In genomic region chr17:3768786-3769185, GRCh38 we compare ENCODE assay signal across 16 cellular contexts. TPM values are rescaled to one million over a fixed set of nuclear protein-coding genes. Genes with fewer than 3 reads are reported as not detected.
DNase-seq lines count a peak whose midpoint lies in the region; ATAC-seq, FAIRE-seq and TF ChIP-seq lines count a peak whose summit lies in the region.
"Had no signal": no experiment of that assay in that cellular context is flagged by ENCODE, and none has a peak within 500 bp of the region (broad histone marks: within the 10 kb centered on the region; RNA-seq: fewer than 3 reads in every experiment).

No MANE protein-coding gene starts in this region.

- H3K9me2 ChIP-seq in GM23338 (ENCODE audit: insufficient read depth) = no peaks in the 10 kb centered on the region

- no peaks in the 10 kb centered on the region for H3F3A ChIP-seq in GM23338 (replicated peaks; ENCODE audit: low read depth)

- TF ChIP-seq CTCF in GM23338 (conservative IDR thresholded peaks at IDR 0.05; ENCODE audit: low read depth in 2 of 2) (no peak), kidney (IDR thresholded peaks at IDR 0.05; ENCODE audit: borderline replicate concordance, extremely low read depth, insufficient read depth) (no peak), WERI-Rb-1 (IDR thresholded peaks at IDR 0.05; ENCODE audit: low read depth, low read length) (no peak)

- H3K27ac ChIP-seq in GM23338 (ENCODE audit: low read depth) (no peak overlapping the region), kidney (ENCODE audit: low read depth in 2 of 2, low read length in 2 of 2) (no peak overlapping the region), WERI-Rb-1 (no peak overlapping the region)
- H3K27ac ChIP-seq: KMS-11, PC-9 had no signal

- intact Hi-C loops in activated CD4-positive, alpha-beta memory T cell treated with anti-CD3 and anti-CD28 coated beads for 36 hours (cut with micrococcal nuclease) = no loop called here
- intact Hi-C loops in kidney (cut with DNase I) = no loop called here

- no peaks in the 10 kb centered on the region for H3K27me3 ChIP-seq in GM23338 (ENCODE audit: insufficient read depth)
- H3K27me3 ChIP-seq in WERI-Rb-1 (ENCODE audit: insufficient read depth, low read depth, severe bottlenecking) = no peaks in the 10 kb centered on the region

- H3K27me3 Mint-ChIP-seq in activated CD4-positive, alpha-beta memory T cell treated with anti-CD3 and anti-CD28 coated beads, Interleukin-2, amount 10 ng/mL, durations not matched to agents 7 days and 5 days = peaks cover 1% of the 10 kb centered on the region
- peaks cover 2% of the 10 kb centered on the region for H3K27me3 Mint-ChIP-seq in activated CD4-positive, alpha-beta memory T cell treated with anti-CD3 and anti-CD28 coated beads for 36 hours
- H3K27me3 Mint-ChIP-seq in GM23338 (ENCODE audit: insufficient read depth, low read depth, poor library complexity) = peaks cover 7% of the 10 kb centered on the region
- H3K27me3 Mint-ChIP-seq in stimulated activated memory B cell treated with anti-CD40 and anti-IgM and Interleukin-4, amounts not matched to agents 10 μg/mL and 1 μg/mL and 100 μg/mL, for 72 hours = no peaks in the 10 kb centered on the region

- peaks cover 12% of the 10 kb centered on the region for H3K36me3 Mint-ChIP-seq in activated CD4-positive, alpha-beta memory T cell treated with anti-CD3 and anti-CD28 coated beads, Interleukin-2, amount 10 ng/mL, durations not matched to agents 7 days and 5 days (ENCODE audit: low read depth)
- H3K36me3 Mint-ChIP-seq in activated CD4-positive, alpha-beta memory T cell treated with anti-CD3 and anti-CD28 coated beads for 36 hours = no peaks in the 10 kb centered on the region
- no peaks in the 10 kb centered on the region for H3K36me3 Mint-ChIP-seq in GM23338 (ENCODE audit: low read depth)
- H3K36me3 Mint-ChIP-seq in stimulated activated memory B cell treated with anti-CD40 and anti-IgM and Interleukin-4, amounts not matched to agents 10 μg/mL and 1 μg/mL and 100 μg/mL, for 72 hours = no peaks in the 10 kb centered on the region
- H3K36me3 Mint-ChIP-seq: CD14-positive monocyte had no signal

- no peak for DNase-seq in activated CD4-positive, alpha-beta memory T cell treated with anti-CD3 and anti-CD28 coated beads, Interleukin-2, amount 10 ng/mL, durations not matched to agents 7 days and 5 days
- no peak for DNase-seq in activated CD4-positive, alpha-beta memory T cell treated with anti-CD3 and anti-CD28 coated beads for 36 hours
- DNase-seq in GM23338 (ENCODE audit: low spot score) (no peak), kidney (peak; percentile 49), WERI-Rb-1 (no peak), iPS-NIHi7 (ENCODE audit: extremely low spot score) (no peak)
- no peak for DNase-seq in effector CD4-positive, alpha-beta T cell
- DNase-seq: NCI-H1105 treated with DMSO at 0.1 percent for 48 hours, NCI-H187 treated with DMSO at 0.1 percent for 48 hours, NCI-H446, PC-9 had no signal

- no peaks in the 10 kb centered on the region; the same call in 1 of the 2 replicates for H3K4me1 ChIP-seq in GM23338 (ENCODE audit: insufficient read depth)
- H3K4me1 ChIP-seq in kidney (ENCODE audit: control insufficient read depth in 1 of 2, insufficient read depth in 1 of 2, low read depth in 1 of 2, low read length in 2 of 2) = no peaks in the 10 kb centered on the region

- POLR2A ChIA-PET in activated CD4-positive, alpha-beta memory T cell treated with anti-CD3 and anti-CD28 coated beads, Interleukin-2, amount 10 ng/mL, durations not matched to agents 7 days and 5 days (lab: Charles Lee) = interaction anchor here (1.1 kb wide), 1 partner anchor 32 kb away, joined by 4 read pairs; no protein-coding TSS in a partner anchor
- POLR2A ChIA-PET in activated CD4-positive, alpha-beta memory T cell treated with anti-CD3 and anti-CD28 coated beads for 36 hours (lab: Charles Lee) = no interaction called here

- H3K36me3 ChIP-seq in GM23338 (ENCODE audit: insufficient read depth) (no peaks in the 10 kb centered on the region), kidney (ENCODE audit: control insufficient read depth in 1 of 2, insufficient read depth in 2 of 2, low read length in 2 of 2) (no peaks in the 10 kb centered on the region), WERI-Rb-1 (no peaks in the 10 kb centered on the region)

- H3K4me1 Mint-ChIP-seq in activated CD4-positive, alpha-beta memory T cell treated with anti-CD3 and anti-CD28 coated beads, Interleukin-2, amount 10 ng/mL, durations not matched to agents 7 days and 5 days = peaks cover 68% of the 10 kb centered on the region
- peaks cover 37% of the 10 kb centered on the region for H3K4me1 Mint-ChIP-seq in activated CD4-positive, alpha-beta memory T cell treated with anti-CD3 and anti-CD28 coated beads for 36 hours (ENCODE audit: low read depth)
- H3K4me1 Mint-ChIP-seq in GM23338 = peaks cover 25% of the 10 kb centered on the region
- peaks cover 50% of the 10 kb centered on the region for H3K4me1 Mint-ChIP-seq in stimulated activated memory B cell treated with anti-CD40 and anti-IgM and Interleukin-4, amounts not matched to agents 10 μg/mL and 1 μg/mL and 100 μg/mL, for 72 hours

- no peak overlapping the region for H3K9ac ChIP-seq in kidney (ENCODE audit: low read length in 2 of 2)
- H3K9ac ChIP-seq: KMS-11 had no signal

- FAIRE-seq in kidney (lab: Jason Lieb, UNC) = no peak
- FAIRE-seq: D721Med, HepG2 had no signal

- ATAC-seq in GM23338 = no peak
- ATAC-seq in stimulated activated memory B cell treated with anti-CD40 and anti-IgM and Interleukin-4, amounts not matched to agents 10 μg/mL and 1 μg/mL and 100 μg/mL, for 72 hours = no peak
- ATAC-seq: HepG2 had no signal

- H3K4me3 Mint-ChIP-seq in activated CD4-positive, alpha-beta memory T cell treated with anti-CD3 and anti-CD28 coated beads, Interleukin-2, amount 10 ng/mL, durations not matched to agents 7 days and 5 days = no peak overlapping the region
- no peak overlapping the region for H3K4me3 Mint-ChIP-seq in activated CD4-positive, alpha-beta memory T cell treated with anti-CD3 and anti-CD28 coated beads for 36 hours
- H3K4me3 Mint-ChIP-seq in GM23338 = no peak overlapping the region
- no peak overlapping the region for H3K4me3 Mint-ChIP-seq in stimulated activated memory B cell treated with anti-CD40 and anti-IgM and Interleukin-4, amounts not matched to agents 10 μg/mL and 1 μg/mL and 100 μg/mL, for 72 hours
- H3K4me3 Mint-ChIP-seq: CD14-positive monocyte had no signal

- peak overlapping the region; percentile 11 for H3K27ac Mint-ChIP-seq in activated CD4-positive, alpha-beta memory T cell treated with anti-CD3 and anti-CD28 coated beads, Interleukin-2, amount 10 ng/mL, durations not matched to agents 7 days and 5 days
- H3K27ac Mint-ChIP-seq in activated CD4-positive, alpha-beta memory T cell treated with anti-CD3 and anti-CD28 coated beads for 36 hours = no peak overlapping the region
- no peak overlapping the region for H3K27ac Mint-ChIP-seq in GM23338
- H3K27ac Mint-ChIP-seq in stimulated activated memory B cell treated with anti-CD40 and anti-IgM and Interleukin-4, amounts not matched to agents 10 μg/mL and 1 μg/mL and 100 μg/mL, for 72 hours = peak overlapping the region; percentile 55

- no peaks in the 10 kb centered on the region for H3K9me3 Mint-ChIP-seq in activated CD4-positive, alpha-beta memory T cell treated with anti-CD3 and anti-CD28 coated beads, Interleukin-2, amount 10 ng/mL, durations not matched to agents 7 days and 5 days
- no peaks in the 10 kb centered on the region for H3K9me3 Mint-ChIP-seq in activated CD4-positive, alpha-beta memory T cell treated with anti-CD3 and anti-CD28 coated beads for 36 hours
- H3K9me3 Mint-ChIP-seq in GM23338 = peaks cover 12% of the 10 kb centered on the region; the same call in 1 of the 3 replicates
- no peaks in the 10 kb centered on the region for H3K9me3 Mint-ChIP-seq in stimulated activated memory B cell treated with anti-CD40 and anti-IgM and Interleukin-4, amounts not matched to agents 10 μg/mL and 1 μg/mL and 100 μg/mL, for 72 hours

- H3K4me3 ChIP-seq in GM23338 (no peak overlapping the region), kidney (ENCODE audit: low read length in 2 of 2) (no peak overlapping the region), WERI-Rb-1 (ENCODE audit: low read depth, low read length) (no peak overlapping the region)
- H3K4me3 ChIP-seq: PC-9 had no signal

- H3K9me3 ChIP-seq in kidney (ENCODE audit: control insufficient read depth in 1 of 2, low read length in 2 of 2) = no peaks in the 10 kb centered on the region
- no peaks in the 10 kb centered on the region for H3K9me3 ChIP-seq in WERI-Rb-1 (ENCODE audit: severe bottlenecking)

- H3K4me2 ChIP-seq in GM23338 = no peak overlapping the region
- H3K4me2 ChIP-seq: KMS-11, PC-9 had no signal

- no peaks in the 10 kb centered on the region for H4K20me1 ChIP-seq in GM23338 (replicated peaks; ENCODE audit: insufficient read depth)

- CTCF ChIA-PET in activated CD4-positive, alpha-beta memory T cell treated with anti-CD3 and anti-CD28 coated beads, Interleukin-2, amount 10 ng/mL, durations not matched to agents 7 days and 5 days (lab: Charles Lee) = interaction anchor here (1.2 kb wide), 1 partner anchor 59 kb away, joined by 3 read pairs; no protein-coding TSS in a partner anchor
- CTCF ChIA-PET in activated CD4-positive, alpha-beta memory T cell treated with anti-CD3 and anti-CD28 coated beads for 36 hours (lab: Charles Lee) = interaction anchor here (1.0 to 1.3 kb wide), 3 partner anchors 31 to 75 kb away, joined by 3 to 4 read pairs (median 3); no protein-coding TSS in a partner anchor

- H2AFZ ChIP-seq in GM23338 = peak overlapping the region; percentile 89
- H2AFZ ChIP-seq: PC-9 had no signal

- H3K79me2 ChIP-seq in GM23338 (replicated peaks; ENCODE audit: insufficient read depth) = no peaks in the 10 kb centered on the region

TF ChIP-seq in GM23338, 12 proteins besides CTCF, POLR2A, EP300 and RAD21 (continues in another document):
- TF ChIP-seq CREB1 (CRISPR knock-in tag; IDR thresholded peaks at IDR 0.05; ENCODE audit: low read depth) (no peak), EZH2phosphoT487 (IDR thresholded peaks at IDR 0.05; ENCODE audit: unreplicated experiment) (no peak)

RNA-seq across cellular contexts. Expression of gene ITGAE, which starts 32.2 kb away (rescaled TPM):
- total RNA-seq in activated CD4-positive, alpha-beta memory T cell treated with anti-CD3 and anti-CD28 coated beads, Interleukin-2, amount 10 ng/mL, durations not matched to agents 7 days and 5 days = 10 to 100 TPM; 20.0 to 22.0 TPM
- total RNA-seq in activated CD4-positive, alpha-beta memory T cell treated with anti-CD3 and anti-CD28 coated beads for 36 hours = 10 to 100 TPM; 32.8 to 34.4 TPM
- 7.9 and 11.7 TPM in 2 replicates for total RNA-seq in GM23338 (2014; rRNA removed; shearing (Covaris generic))
- polyA plus RNA-seq in GM23338 (2016; fragmentation: Nextera tagmentation; extraction: Ambion mirVana) (40.3 and 44.9 TPM in 2 replicates), kidney (ENCODE audit: insufficient read depth, low read depth, low replicate concordance) (46.3 TPM)
- 16.5 TPM for total RNA-seq in kidney

RNA-seq across cellular contexts. Expression of gene HASPIN, which starts 45.1 kb away (rescaled TPM):
- 10 to 100 TPM; 23.8 to 25.2 TPM for total RNA-seq in activated CD4-positive, alpha-beta memory T cell treated with anti-CD3 and anti-CD28 coated beads, Interleukin-2, amount 10 ng/mL, durations not matched to agents 7 days and 5 days
- 10 to 100 TPM; 22.0 to 22.7 TPM for total RNA-seq in activated CD4-positive, alpha-beta memory T cell treated with anti-CD3 and anti-CD28 coated beads for 36 hours
- total RNA-seq in GM23338 (2014; rRNA removed; shearing (Covaris generic)) = 34.0 and 35.1 TPM in 2 replicates
- 5.8 and 6.1 TPM in 2 replicates for polyA plus RNA-seq in GM23338 (2016; fragmentation: Nextera tagmentation; extraction: Ambion mirVana)
- total RNA-seq in kidney = 0.38 TPM
- not detected for polyA plus RNA-seq in kidney (ENCODE audit: insufficient read depth, low read depth, low replicate concordance)
- polyA plus RNA-seq: CD14-positive monocyte had no signal

Comparison
In these comparisons a context has a peak if more than half of its experiments do, and no peak if none do; other contexts are left out.
1. H3K27ac Mint-ChIP-seq: peak in activated CD4-positive, alpha-beta memory T cell treated with anti-CD3 and anti-CD28 coated beads, Interleukin-2, amount 10 ng/mL, durations not matched to agents 7 days and 5 days (single experiment) and stimulated activated memory B cell treated with anti-CD40 and anti-IgM and Interleukin-4, amounts not matched to agents 10 μg/mL and 1 μg/mL and 100 μg/mL, for 72 hours (single experiment); none in activated CD4-positive, alpha-beta memory T cell treated with anti-CD3 and anti-CD28 coated beads for 36 hours (single experiment) and GM23338 (single experiment).
2. RNA of gene HASPIN, which starts 45.1 kb away (total RNA-seq): 34.0 to 35.1 TPM in GM23338, 23.8 to 25.2 TPM in activated CD4-positive, alpha-beta memory T cell treated with anti-CD3 and anti-CD28 coated beads, Interleukin-2, amount 10 ng/mL, durations not matched to agents 7 days and 5 days and 22.0 to 22.7 TPM in activated CD4-positive, alpha-beta memory T cell treated with anti-CD3 and anti-CD28 coated beads for 36 hours; 0.38 TPM in kidney (single experiment); every median in the first group is over 10 times any median in the second.